19 cellular contexts compared by ENCODE assay signal in the genomic region with DNA sequence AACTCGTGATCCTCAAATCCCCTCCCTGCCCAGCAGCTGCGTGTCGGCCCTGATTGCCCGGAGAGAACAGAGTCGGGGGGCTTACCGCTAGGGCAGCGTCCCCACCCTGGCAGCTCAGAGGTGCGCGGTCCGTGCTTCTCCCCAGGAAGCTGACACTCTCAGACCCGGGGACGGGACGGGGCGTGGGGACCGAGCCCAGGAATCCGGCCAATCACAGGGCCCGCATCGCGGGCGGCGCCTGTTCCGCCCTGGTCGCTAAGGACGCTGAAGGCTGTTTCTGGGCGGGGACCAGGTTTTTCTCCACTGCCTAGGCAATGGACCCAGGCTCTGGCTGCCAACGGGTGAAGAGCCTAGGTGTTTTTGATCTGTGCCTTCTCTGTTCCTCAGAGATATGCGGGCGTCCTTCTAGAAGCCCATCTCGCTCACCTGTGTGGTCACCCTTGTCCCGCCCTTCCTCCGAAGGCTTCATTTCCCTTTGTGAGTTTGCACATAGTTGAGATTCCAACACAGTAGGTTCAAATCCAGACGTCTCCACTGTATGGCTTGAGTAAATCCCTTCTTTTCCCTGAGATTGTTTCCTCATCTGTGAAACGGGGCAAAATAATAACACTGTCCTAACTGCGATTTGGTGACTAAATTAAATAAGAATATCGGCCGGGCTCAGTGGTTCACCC. TPM values are rescaled to one million over a fixed set of nuclear protein-coding genes. Genes with fewer than 3 reads are reported as not detected.
DNase-seq lines count a peak whose midpoint lies in the region; ATAC-seq and TF ChIP-seq lines count a peak whose summit lies in the region.
"Had no signal": no experiment of that assay in that cellular context is flagged by ENCODE, and none has a peak within 500 bp of the region (broad histone marks: within the 10 kb centered on the region; RNA-seq: fewer than 3 reads in every experiment).

A gene with protein sequence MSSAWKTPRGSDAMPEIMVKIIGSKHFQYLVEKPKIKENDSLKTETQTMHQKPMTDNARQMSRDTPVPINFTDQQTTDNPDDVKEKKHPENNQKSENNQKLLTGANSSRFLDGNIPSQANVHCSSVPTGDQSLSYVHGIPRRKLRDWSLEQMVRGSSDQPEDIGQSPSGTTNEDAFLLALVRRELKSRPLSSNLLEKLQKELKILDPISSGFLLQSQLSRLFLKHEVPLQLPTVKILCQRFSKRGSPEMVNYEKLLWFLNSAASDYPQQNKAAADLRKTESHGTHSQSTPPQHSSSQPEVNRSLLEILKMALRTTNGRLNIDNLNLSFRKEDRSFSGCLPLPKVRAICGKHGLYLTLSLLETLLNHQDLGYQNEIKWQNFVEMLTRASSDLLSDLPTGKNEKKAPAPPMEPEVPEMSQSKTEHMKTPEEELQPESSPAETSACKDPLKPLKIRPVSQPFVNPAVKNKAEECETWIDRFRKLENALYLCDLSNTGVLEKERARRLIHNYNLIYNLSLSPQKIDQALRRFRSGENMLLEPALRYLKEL (minus strand): TSS at position 166 of the 674 bp plus-strand sequence. CDS start 1,127 bp downstream, outside the sequence.

- peak; percentile 2 for DNase-seq in stimulated activated CD4-positive, alpha-beta T cell treated with anti-CD3 and anti-CD28 coated beads, Interleukin-15, amount 100 ng/mL, for 24 hours
- DNase-seq in stimulated activated CD4-positive, alpha-beta T cell treated with anti-CD3 and anti-CD28 coated beads, Interleukin-12 subunit alpha, Interleukin-12 subunit beta, amount 100 ng/mL, for 4 hours = no peak
- DNase-seq in endodermal cell (peak; percentile 88), left colon (peak; percentile 31 to 73), upper lobe of right lung (peak; percentile 66), cerebellum (ENCODE audit: low spot score) (no peak)
- DNase-seq: activated CD8-positive, alpha-beta T cell treated with anti-CD3 and anti-CD28 coated beads, Interleukin-2, amount 10 ng/mL, durations not matched to agents 7 days and 5 days; activated naive CD4-positive, alpha-beta T cell; cerebellar nuclear complex; DMS79 had no signal

- peaks cover 3% of the 10 kb centered on the region for H3K4me1 Mint-ChIP-seq in endodermal cell
- H3K4me1 Mint-ChIP-seq: stimulated activated memory B cell treated with anti-CD40 and anti-IgM and Interleukin-4, amounts not matched to agents 10 μg/mL and 1 μg/mL and 100 μg/mL, for 72 hours had no signal

- H3K27ac Mint-ChIP-seq in endodermal cell = peak within 1 kb of the TSS; percentile 61
- H3K27ac Mint-ChIP-seq: activated CD8-positive, alpha-beta T cell treated with anti-CD3 and anti-CD28 coated beads, Interleukin-2, amount 10 ng/mL, durations not matched to agents 7 days and 5 days; stimulated activated memory B cell treated with anti-CD40 and anti-IgM and Interleukin-4, amounts not matched to agents 10 μg/mL and 1 μg/mL and 100 μg/mL, for 72 hours had no signal

- H3K27ac ChIP-seq in endodermal cell (ENCODE audit: low read depth, low read length) (no peak within 1 kb of the TSS), upper lobe of right lung (no peak within 1 kb of the TSS)
- H3K27ac ChIP-seq: HL-60, Peyer's patch had no signal

- H3K4me1 ChIP-seq in endodermal cell (ENCODE audit: control insufficient read depth, insufficient read depth, low read length) (no peaks in the 10 kb centered on the region), upper lobe of right lung (no peaks in the 10 kb centered on the region)
- H3K4me1 ChIP-seq: Peyer's patch had no signal

- H3K36me3 Mint-ChIP-seq in endodermal cell (ENCODE audit: low read depth) = no peaks in the 10 kb centered on the region
- H3K36me3 Mint-ChIP-seq: stimulated activated memory B cell treated with anti-CD40 and anti-IgM and Interleukin-4, amounts not matched to agents 10 μg/mL and 1 μg/mL and 100 μg/mL, for 72 hours had no signal

- no peaks in the 10 kb centered on the region for H3K9me3 Mint-ChIP-seq in endodermal cell
- H3K9me3 Mint-ChIP-seq: stimulated activated memory B cell treated with anti-CD40 and anti-IgM and Interleukin-4, amounts not matched to agents 10 μg/mL and 1 μg/mL and 100 μg/mL, for 72 hours had no signal

- H3K4me3 ChIP-seq in endodermal cell (ENCODE audit: low read length) (peak within 1 kb of the TSS; percentile 67), upper lobe of right lung (peak within 1 kb of the TSS; percentile 6)

- WGBS in endodermal cell (ENCODE audit: insufficient coverage in 1 of 2, insufficient read length in 1 of 2), 2 experiments = 22 to 37% methylated on average over 18 to 36 of the region's 36 CpGs

- no peak within 1 kb of the TSS for H3K9ac ChIP-seq in endodermal cell (ENCODE audit: extremely low read depth, low read length, poor library complexity, severe bottlenecking)

- H3K27me3 Mint-ChIP-seq in endodermal cell (ENCODE audit: insufficient read depth) = peaks cover 45% of the 10 kb centered on the region

- peak within 1 kb of the TSS; percentile 44 for H3K4me3 Mint-ChIP-seq in endodermal cell
- H3K4me3 Mint-ChIP-seq: activated CD8-positive, alpha-beta T cell treated with anti-CD3 and anti-CD28 coated beads, Interleukin-2, amount 10 ng/mL, durations not matched to agents 7 days and 5 days; stimulated activated memory B cell treated with anti-CD40 and anti-IgM and Interleukin-4, amounts not matched to agents 10 μg/mL and 1 μg/mL and 100 μg/mL, for 72 hours had no signal

- peaks cover 32% of the 10 kb centered on the region for H3K27me3 ChIP-seq in endodermal cell (ENCODE audit: control insufficient read depth, insufficient read depth, low read length, poor library complexity, severe bottlenecking)
- H3K27me3 ChIP-seq in upper lobe of right lung = peaks cover 31% of the 10 kb centered on the region

- ATAC-seq in left colon (peak; percentile 100), upper lobe of right lung (peak; percentile 82), GM19452 (IDR thresholded peaks at IDR 0.05; ENCODE audit: unreplicated experiment) (no peak), HG02588 (IDR thresholded peaks at IDR 0.05; ENCODE audit: unreplicated experiment) (no peak)
- ATAC-seq: activated CD8-positive, alpha-beta T cell treated with anti-CD3 and anti-CD28 coated beads, Interleukin-2, amount 10 ng/mL, durations not matched to agents 7 days and 5 days; stimulated activated memory B cell treated with anti-CD40 and anti-IgM and Interleukin-4, amounts not matched to agents 10 μg/mL and 1 μg/mL and 100 μg/mL, for 72 hours had no signal

- H3K9me3 ChIP-seq in endodermal cell (ENCODE audit: control insufficient read depth, low read length) (no peaks in the 10 kb centered on the region), upper lobe of right lung (no peaks in the 10 kb centered on the region)
- H3K9me3 ChIP-seq: Peyer's patch had no signal

- no peaks in the 10 kb centered on the region for H3K36me3 ChIP-seq in endodermal cell (ENCODE audit: control insufficient read depth, insufficient read depth, low read length)
- no peaks in the 10 kb centered on the region for H3K36me3 ChIP-seq in upper lobe of right lung
- H3K36me3 ChIP-seq: Peyer's patch had no signal

- intact Hi-C loops in left colon (cut with DNase I, micrococcal nuclease) (no loop called here), upper lobe of right lung (cut with DNase I) (no loop called here)

- TF ChIP-seq CTCF in endodermal cell (conservative IDR thresholded peaks at IDR 0.05) = no peak
- TF ChIP-seq CTCF in upper lobe of right lung (IDR thresholded peaks at IDR 0.05) = no peak

RNA-seq across cellular contexts. Expression of the gene that starts here (rescaled TPM):
- not detected for total RNA-seq in endodermal cell
- polyA plus RNA-seq in endodermal cell (2013, experiment 1 of 2) = not detected
- polyA plus RNA-seq in endodermal cell (2013, experiment 2 of 2) = not detected
- total RNA-seq in left colon = not detected
- 1.7 TPM for total RNA-seq in upper lobe of right lung
- not detected for total RNA-seq in cerebellum
- total RNA-seq: activated CD8-positive, alpha-beta T cell treated with anti-CD3 and anti-CD28 coated beads, Interleukin-2, amount 10 ng/mL, durations not matched to agents 7 days and 5 days; lung microvascular endothelial cell; MCF 10A; osteoblast; Peyer's patch; T-helper 2 cell treated with Interferon-gamma antibody and Interleukin-4, amounts not matched to agents 100 ng/mL and 5 ng/mL, for 36 hours had no signal

Comparison
In these comparisons a context has a peak if more than half of its experiments do, and no peak if none do; other contexts are left out.
1. DNase-seq: peak in stimulated activated CD4-positive, alpha-beta T cell treated with anti-CD3 and anti-CD28 coated beads, Interleukin-15, amount 100 ng/mL, for 24 hours (single experiment) and upper lobe of right lung (single experiment); none in stimulated activated CD4-positive, alpha-beta T cell treated with anti-CD3 and anti-CD28 coated beads, Interleukin-12 subunit alpha, Interleukin-12 subunit beta, amount 100 ng/mL, for 4 hours (single experiment) and cerebellum (single experiment).
2. Peak in DNase-seq and H3K4me3 ChIP-seq in endodermal cell; RNA of the gene not detected or under 1 TPM.
3. Peak in DNase-seq and ATAC-seq in left colon; RNA of the gene not detected or under 1 TPM.